In genomic region chr3:124771083-124771445, GRCh38 we compare ENCODE assay signal across 21 cellular contexts. TPM values are rescaled to one million over a fixed set of nuclear protein-coding genes. Genes with fewer than 3 reads are reported as not detected.
DNase-seq lines count a peak whose midpoint lies in the region; ATAC-seq, FAIRE-seq and TF ChIP-seq lines count a peak whose summit lies in the region.
"Had no signal": no experiment of that assay in that cellular context is flagged by ENCODE, and none has a peak within 500 bp of the region (broad histone marks: within the 10 kb centered on the region; RNA-seq: fewer than 3 reads in every experiment).

No MANE protein-coding gene starts in this region.

- BruUV-seq in A673 (replicated peaks; lab: Mats Ljungman, UMichigan), result no TSS peak

- FAIRE-seq in H54 (lab: Jason Lieb, UNC), result no peak
- FAIRE-seq: HepG2 had no signal

- H3K27ac ChIP-seq in A673 (ENCODE audit: low read depth, low read length, poor library complexity, severe bottlenecking) (peak overlapping the region; percentile 72), esophagus muscularis mucosa (replicated peaks in 1 of 4) (peak overlapping the region; percentile 10 to 75 (median 67)), psoas muscle (peak overlapping the region; percentile 52)

- CTCF ChIA-PET in A673 (lab: Charles Lee), result interaction anchor here (1.4 kb wide), 1 partner anchor 10 kb away, joined by 9 read pairs; no protein-coding TSS in a partner anchor

- H3K36me3 ChIP-seq in A673 (ENCODE audit: insufficient read depth, low read length, poor library complexity, severe bottlenecking), result peaks cover 24% of the 10 kb centered on the region
- H3K36me3 ChIP-seq in esophagus muscularis mucosa, result peaks cover 23 to 58% (median 35%) of the 10 kb centered on the region in 4 donors
- peaks cover 0 to 34% of the 10 kb centered on the region in 2 donors for H3K36me3 ChIP-seq in psoas muscle (ENCODE audit: insufficient read depth in 1 of 2, low read depth in 1 of 2)

- TF ChIP-seq CTCF in A673 (conservative IDR thresholded peaks at IDR 0.05; ENCODE audit: low read depth, low read length), result no peak
- no peak for TF ChIP-seq CTCF in esophagus muscularis mucosa (IDR thresholded peaks at IDR 0.05)
- TF ChIP-seq CTCF in psoas muscle (IDR thresholded peaks at IDR 0.05), result no peak

- no peaks in the 10 kb centered on the region for H3K9me3 ChIP-seq in A673 (ENCODE audit: low read depth, low read length, poor library complexity, severe bottlenecking)
- H3K9me3 ChIP-seq in esophagus muscularis mucosa, result no peaks in the 10 kb centered on the region
- H3K9me3 ChIP-seq in psoas muscle, result no peaks in the 10 kb centered on the region

- POLR2A ChIA-PET in A673 (lab: Charles Lee; ENCODE audit: low non-redundant PET), result no interaction called here

- no peak for ATAC-seq in psoas muscle
- ATAC-seq: esophagus mucosa, HepG2 had no signal

- peaks cover 54% of the 10 kb centered on the region for H3K4me1 ChIP-seq in A673 (ENCODE audit: insufficient read depth, low read length, poor library complexity, severe bottlenecking)
- peaks cover 51 to 62% (median 57%) of the 10 kb centered on the region in 4 donors for H3K4me1 ChIP-seq in esophagus muscularis mucosa
- peaks cover 43% of the 10 kb centered on the region for H3K4me1 ChIP-seq in psoas muscle

- H3K27me3 ChIP-seq in A673 (replicated peaks; ENCODE audit: insufficient read depth, low read depth, low read length, poor library complexity) (no peaks in the 10 kb centered on the region), esophagus muscularis mucosa (no peaks in the 10 kb centered on the region), psoas muscle (ENCODE audit: insufficient read depth in 3 of 3, low read length in 2 of 3) (no peaks in the 10 kb centered on the region)

- DNase-seq in A673 (ENCODE audit: low spot score) (no peak), RPMI8226 (peak; percentile 40), esophagus muscularis mucosa (ENCODE audit: extremely low spot score) (no peak), psoas muscle (no peak), H54 (ENCODE audit: insufficient read length, low spot score) (no peak), germinal center (ENCODE audit: low spot score) (no peak), kidney tubule cell (ENCODE audit: low spot score) (no peak), hippocampal formation (lab: John Stamatoyannopoulos, UW) (no peak)
- DNase-seq: activated CD4-positive, alpha-beta T cell treated with anti-CD3 and anti-CD28 coated beads, Interleukin-2, amount 50 U/mL, for 1 hour; activated CD8-positive, alpha-beta memory T cell treated with anti-CD3 and anti-CD28 coated beads, Interleukin-2, amount 50 U/mL, for 48 hours; activated gamma-delta T cell; amniotic stem cell; CD4-positive, alpha-beta T cell; central memory CD4-positive, alpha-beta T cell; GDM1; HCEC 1CT; NCI-H226; stimulated activated CD4-positive, alpha-beta T cell treated with anti-CD3 and anti-CD28 coated beads, Interleukin-4, amount 100 ng/mL, for 24 hours; T-helper 1 cell had no signal

- no peak for TF ChIP-seq EP300 in esophagus muscularis mucosa (IDR thresholded peaks at IDR 0.05)

- 76% methylated on average over 2 of the region's 2 CpGs for WGBS in esophagus muscularis mucosa
- WGBS in psoas muscle, 3 donors, result 60 to 77% (median 67%) methylated on average over 2 of the region's 2 CpGs

- H3K4me3 ChIP-seq in A673 (ENCODE audit: low read depth, low read length, poor library complexity, severe bottlenecking) (no peak overlapping the region), esophagus muscularis mucosa (no peak overlapping the region), psoas muscle (no peak overlapping the region)

- intact Hi-C loops in A673 (cut with micrococcal nuclease; ENCODE audit: unreplicated experiment), result no loop called here
- intact Hi-C loops in esophagus muscularis mucosa (cut with DNase I), result no loop called here
- intact Hi-C loops in psoas muscle (cut with DNase I), result no loop called here

- no peak for TF ChIP-seq POLR2A in esophagus muscularis mucosa (IDR thresholded peaks at IDR 0.05; ENCODE audit: low read depth)
- TF ChIP-seq POLR2A in H54 (IDR thresholded peaks at IDR 0.05; ENCODE audit: low read depth, low read length), result no peak

RNA-seq across cellular contexts. Expression of gene UMPS, which starts 40.8 kb away (rescaled TPM):
- total RNA-seq in A673 (2021) (100 and 118 TPM in 2 replicates), esophagus muscularis mucosa (10 to 100 TPM in 3 of 4 donors, 1 to 10 TPM in 1; 9.1 to 34.3 (median 21.1) TPM), psoas muscle (1 to 10 TPM; 4.2 to 9.2 (median 6.3) TPM)
- 1 to 10 TPM; 3.6 to 6.9 (median 6.6) TPM for polyA plus RNA-seq in psoas muscle
